Comparison of ENCODE assay signal across 1 cellular context in the genomic region with DNA sequence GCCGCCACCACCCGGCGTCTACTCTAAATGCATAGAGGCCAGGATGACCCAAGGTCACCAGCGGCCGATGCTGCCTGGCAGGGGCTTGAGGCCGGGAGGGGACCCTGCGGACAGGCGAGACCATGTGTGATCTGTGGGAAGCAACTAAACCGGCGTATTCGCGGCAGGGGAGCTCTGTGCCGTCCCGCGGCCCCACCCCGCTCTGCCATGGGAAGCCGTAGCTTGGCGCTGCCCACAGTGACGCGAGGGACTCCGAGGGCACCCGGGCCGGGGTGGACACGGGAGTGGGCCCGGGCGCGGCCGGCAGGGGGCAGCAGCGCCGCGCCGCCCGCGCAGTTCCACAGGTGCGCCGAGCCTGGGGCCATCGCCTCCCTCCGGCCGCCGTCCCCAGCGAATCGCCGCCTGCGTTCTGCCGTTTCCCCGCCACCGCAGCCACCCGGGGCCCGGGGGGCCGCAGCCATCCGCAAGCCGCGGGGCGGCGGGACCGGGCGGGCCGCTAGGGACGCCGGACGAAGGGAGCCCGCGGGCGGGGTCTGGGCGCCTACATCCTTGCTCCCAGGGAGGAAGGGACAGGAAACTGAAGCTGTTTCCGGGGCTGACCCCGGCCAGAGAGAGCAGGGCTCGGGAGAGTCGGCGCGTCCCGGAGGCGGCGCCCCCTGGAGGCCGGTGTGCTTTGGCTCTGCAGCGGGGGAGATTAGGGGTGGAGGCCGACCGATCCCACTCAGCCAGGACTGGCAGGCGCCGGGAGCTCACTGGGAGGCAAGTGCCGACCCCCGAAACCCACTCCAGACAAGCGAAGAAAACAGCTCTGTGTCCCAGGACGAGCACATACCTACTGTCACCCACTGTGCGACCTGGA.
TF ChIP-seq lines count a peak whose summit lies in the region.

No MANE protein-coding gene starts in this region.

TF ChIP-seq in IMR-90, 13 proteins besides CTCF, POLR2A, EP300 and RAD21 (continued from another document):
- TF ChIP-seq, protein P1, sequence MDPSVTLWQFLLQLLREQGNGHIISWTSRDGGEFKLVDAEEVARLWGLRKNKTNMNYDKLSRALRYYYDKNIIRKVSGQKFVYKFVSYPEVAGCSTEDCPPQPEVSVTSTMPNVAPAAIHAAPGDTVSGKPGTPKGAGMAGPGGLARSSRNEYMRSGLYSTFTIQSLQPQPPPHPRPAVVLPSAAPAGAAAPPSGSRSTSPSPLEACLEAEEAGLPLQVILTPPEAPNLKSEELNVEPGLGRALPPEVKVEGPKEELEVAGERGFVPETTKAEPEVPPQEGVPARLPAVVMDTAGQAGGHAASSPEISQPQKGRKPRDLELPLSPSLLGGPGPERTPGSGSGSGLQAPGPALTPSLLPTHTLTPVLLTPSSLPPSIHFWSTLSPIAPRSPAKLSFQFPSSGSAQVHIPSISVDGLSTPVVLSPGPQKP (IDR thresholded peaks at IDR 0.05; ENCODE audit: borderline replicate concordance, low read depth, low read length) = no peak
- TF ChIP-seq FOS (IDR thresholded peaks at IDR 0.05; ENCODE audit: low read depth, low read length) (no peak), RFX5 (IDR thresholded peaks at IDR 0.05; ENCODE audit: low read depth, low read length) (no peak), RCOR1 (IDR thresholded peaks at IDR 0.05; ENCODE audit: insufficient replicate concordance, low read length) (peak; percentile 60), CEBPB (IDR thresholded peaks at IDR 0.05; ENCODE audit: low read depth, low read length) (no peak), CHD1 (IDR thresholded peaks at IDR 0.05; ENCODE audit: low read depth, low read length) (no peak), SMC3 (IDR thresholded peaks at IDR 0.05; ENCODE audit: low read depth, low read length) (peak; percentile 49)
- TF ChIP-seq, protein P2, sequence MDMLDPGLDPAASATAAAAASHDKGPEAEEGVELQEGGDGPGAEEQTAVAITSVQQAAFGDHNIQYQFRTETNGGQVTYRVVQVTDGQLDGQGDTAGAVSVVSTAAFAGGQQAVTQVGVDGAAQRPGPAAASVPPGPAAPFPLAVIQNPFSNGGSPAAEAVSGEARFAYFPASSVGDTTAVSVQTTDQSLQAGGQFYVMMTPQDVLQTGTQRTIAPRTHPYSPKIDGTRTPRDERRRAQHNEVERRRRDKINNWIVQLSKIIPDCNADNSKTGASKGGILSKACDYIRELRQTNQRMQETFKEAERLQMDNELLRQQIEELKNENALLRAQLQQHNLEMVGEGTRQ (IDR thresholded peaks at IDR 0.05; ENCODE audit: low read depth, low read length) = no peak
